Comparison of ENCODE assay signal across 1 cellular context in genomic region chr5:179871506-179871905, GRCh38.
A peak's percentile ranks its signal among the peaks of the same experiment; 100 is the strongest.
TF ChIP-seq lines count a peak whose summit lies in the region.

No MANE protein-coding gene starts in this region.

TF ChIP-seq in K562, 482 proteins besides CTCF, POLR2A, EP300 and RAD21:
- TF ChIP-seq POLR2G (IDR thresholded peaks at IDR 0.05; ENCODE audit: low read depth, low read length) = peak; percentile 35; the same call in 1 of the 2 replicates
- no peak for TF ChIP-seq SP1 (CRISPR knock-in tag; IDR thresholded peaks at IDR 0.05)
